In genomic region chr16:15950167-15950854, GRCh38 we compare ENCODE assay signal across 8 cellular contexts.
DNase-seq lines count a peak whose midpoint lies in the region; ATAC-seq and TF ChIP-seq lines count a peak whose summit lies in the region.

No MANE protein-coding gene starts in this region.

- no peak for TF ChIP-seq CTCF in VCaP (conservative IDR thresholded peaks at IDR 0.05)

- H3K4me1 Mint-ChIP-seq in central memory CD8-positive, alpha-beta T cell: peaks cover 51% of the 10 kb centered on the region

- H3K27ac Mint-ChIP-seq in central memory CD8-positive, alpha-beta T cell (ENCODE audit: low read depth): peak overlapping the region; percentile 94

- no peaks in the 10 kb centered on the region for H3K27me3 Mint-ChIP-seq in central memory CD8-positive, alpha-beta T cell

- H3K27ac ChIP-seq in VCaP: peak overlapping the region; percentile 81

- H3K9me3 Mint-ChIP-seq in central memory CD8-positive, alpha-beta T cell: no peaks in the 10 kb centered on the region

- DNase-seq in DMS 273 (lab: John Stamatoyannopoulos, UW; ENCODE audit: unreplicated experiment): peak; percentile 60
- DNase-seq in KBM-7: peak; percentile 47
- DNase-seq in central memory CD8-positive, alpha-beta T cell (ENCODE audit: low spot score in 2 of 2): peak; percentile 18 to 38
- DNase-seq in kidney glomerular epithelial cell (lab: John Stamatoyannopoulos, UW): peak; percentile 40
- peak; percentile 14 for DNase-seq in stimulated activated CD4-positive, alpha-beta T cell treated with anti-CD3 and anti-CD28 coated beads, Interleukin-2, amount 100 ng/mL, for 4 hours (ENCODE audit: low read depth)
- DNase-seq in NCI-H187 treated with DMSO at 0.1 percent for 48 hours (lab: John Stamatoyannopoulos, UW): no peak
- DNase-seq in NCI-H774 (lab: John Stamatoyannopoulos, UW): no peak

- peak; percentile 61 for ATAC-seq in central memory CD8-positive, alpha-beta T cell (replicated peaks; ENCODE audit: extremely low read depth, poor library complexity, severe bottlenecking)

- H3K36me3 Mint-ChIP-seq in central memory CD8-positive, alpha-beta T cell (ENCODE audit: insufficient read depth): peaks cover 15% of the 10 kb centered on the region

- H3K4me3 Mint-ChIP-seq in central memory CD8-positive, alpha-beta T cell: peak overlapping the region; percentile 94

- in situ Hi-C loops in KBM-7 (cut with MboI; ENCODE audit: low pct_unique_long_range_greater_than_20kb, low sequenced_read_pairs): no loop called here

Comparison
In these comparisons a context has a peak if more than half of its experiments do, and no peak if none do; other contexts are left out.
1. DNase-seq: peak in DMS 273 (single experiment), KBM-7 (single experiment), central memory CD8-positive, alpha-beta T cell (2 of 2), kidney glomerular epithelial cell (single experiment) and stimulated activated CD4-positive, alpha-beta T cell treated with anti-CD3 and anti-CD28 coated beads, Interleukin-2, amount 100 ng/mL, for 4 hours (single experiment); none in NCI-H187 treated with DMSO at 0.1 percent for 48 hours (single experiment) and NCI-H774 (single experiment).